ENCODE assay signal across 8 cellular contexts in genomic region chr7:7639421-7639820, GRCh38. TPM values are rescaled to one million over a fixed set of nuclear protein-coding genes. Genes with fewer than 3 reads are reported as not detected.
DNase-seq lines count a peak whose midpoint lies in the region; ATAC-seq and TF ChIP-seq lines count a peak whose summit lies in the region.

No MANE protein-coding gene starts in this region.

- H3K4me3 ChIP-seq in AG04450 (ENCODE audit: low read depth, low read length) = peak overlapping the region; percentile 100
- peak overlapping the region; percentile 78 for H3K4me3 ChIP-seq in IMR-90 (ENCODE audit: insufficient read depth, low read depth, low read length)
- H3K4me3 ChIP-seq in mammary epithelial cell (replicated peaks in 1 of 3; ENCODE audit: insufficient read depth in 1 of 3, low read depth in 2 of 3, low read length in 3 of 3) = peak overlapping the region; percentile 83 to 97 (median 96)
- peak overlapping the region in 1 of 2 donors; percentile 90 for H3K4me3 ChIP-seq in muscle layer of colon (ENCODE audit: low read depth in 1 of 2, low read length in 2 of 2)

- H2AK9ac ChIP-seq in IMR-90 (replicated peaks; ENCODE audit: low read depth, low read length, poor library complexity) = no peak overlapping the region

- no peak overlapping the region for H4K91ac ChIP-seq in IMR-90 (ENCODE audit: insufficient read depth, low read depth, low read length)

- no peak overlapping the region for H3K18ac ChIP-seq in IMR-90 (ENCODE audit: low read depth, low read length)

- H3K36me3 ChIP-seq in IMR-90 (ENCODE audit: control insufficient read depth, insufficient read depth, low read length) (no peaks in the 10 kb centered on the region), mammary epithelial cell (ENCODE audit: insufficient read depth, low read length) (peaks cover 10% of the 10 kb centered on the region), muscle layer of colon (ENCODE audit: insufficient read depth, low read length) (no peaks in the 10 kb centered on the region)

- H3K9me3 ChIP-seq in AG04450 (ENCODE audit: control insufficient read depth, insufficient read depth, low read length) = no peaks in the 10 kb centered on the region
- no peaks in the 10 kb centered on the region for H3K9me3 ChIP-seq in IMR-90 (ENCODE audit: control insufficient read depth, insufficient read depth, low read length)
- no peaks in the 10 kb centered on the region for H3K9me3 ChIP-seq in mammary epithelial cell (replicated peaks; ENCODE audit: insufficient read depth, low read length)
- H3K9me3 ChIP-seq in muscle layer of colon (ENCODE audit: low read length) = no peaks in the 10 kb centered on the region

- H2BK20ac ChIP-seq in IMR-90 (ENCODE audit: low read depth, low read length) = no peak overlapping the region

- H2BK5ac ChIP-seq in IMR-90 (ENCODE audit: low read depth, low read length, poor library complexity, severe bottlenecking) = no peak overlapping the region

- intact Hi-C loops in IMR-90 (cut with micrococcal nuclease) (no loop called here), mammary epithelial cell (cut with micrococcal nuclease) (loop anchor here (1.0 kb wide), 1 partner anchor 45 kb away; no protein-coding TSS in a partner anchor)

- no peaks in the 10 kb centered on the region; the same call in 1 of the 2 replicates for H3K9me1 ChIP-seq in IMR-90 (ENCODE audit: insufficient read depth, low read length)

- peaks cover 13 to 21% of the 10 kb centered on the region in 2 experiments for H3K79me1 ChIP-seq in IMR-90 (ENCODE audit: low read depth in 1 of 2, low read length in 2 of 2)

- no peaks in the 10 kb centered on the region for H3K27me3 ChIP-seq in AG04450 (ENCODE audit: control insufficient read depth, insufficient read depth, low read length)
- no peaks in the 10 kb centered on the region for H3K27me3 ChIP-seq in IMR-90 (ENCODE audit: control insufficient read depth, insufficient read depth, low read length)
- no peaks in the 10 kb centered on the region for H3K27me3 ChIP-seq in mammary epithelial cell (ENCODE audit: insufficient read depth, low read length)
- H3K27me3 ChIP-seq in muscle layer of colon (ENCODE audit: control insufficient read depth in 1 of 2, insufficient read depth in 2 of 2, low read length in 2 of 2) = no peaks in the 10 kb centered on the region

- peak overlapping the region; percentile 56 for H3K4me2 ChIP-seq in IMR-90 (ENCODE audit: low read depth, low read length)
- peak overlapping the region; percentile 87 for H3K4me2 ChIP-seq in mammary epithelial cell (ENCODE audit: insufficient read depth, low read depth, low read length)

- peaks cover 44% of the 10 kb centered on the region for H3K79me2 ChIP-seq in mammary epithelial cell (ENCODE audit: insufficient read depth, low read length)

- H4K20me1 ChIP-seq in IMR-90 (ENCODE audit: insufficient read depth, low read length) = no peaks in the 10 kb centered on the region
- no peaks in the 10 kb centered on the region for H4K20me1 ChIP-seq in mammary epithelial cell (ENCODE audit: insufficient read depth, low read length)

- peak overlapping the region; percentile 49 to 53; a peak in 2 of 4 replicates for H4K8ac ChIP-seq in IMR-90 (ENCODE audit: low read depth in 2 of 2, low read length in 2 of 2)

- ATAC-seq in IMR-90 (ENCODE audit: low read depth) (no peak), GM18520 (IDR thresholded peaks at IDR 0.05; ENCODE audit: unreplicated experiment) (no peak)

- dilution Hi-C loops in IMR-90 (cut with HindIII; ENCODE audit: low sequenced_read_pairs, unreplicated experiment) = no loop called here
- dilution Hi-C loops in mammary epithelial cell (cut with HindIII; ENCODE audit: low sequenced_read_pairs) = no loop called here

- CTCF ChIA-PET in AG04450 (lab: Charles Lee) (interaction anchor here (1.0 to 4.0 kb wide), 6 partner anchors 27 to 550 kb away, joined by 3 to 19 read pairs (median 10); no protein-coding TSS in a partner anchor), IMR-90 (lab: Yijun Ruan, JAX) (no interaction called here), mammary epithelial cell (lab: Charles Lee; ENCODE audit: low non-redundant PET) (no interaction called here)

- peak overlapping the region; percentile 36; the same call in 1 of the 2 replicates for H4K5ac ChIP-seq in IMR-90 (ENCODE audit: low read depth, low read length)

- H3K14ac ChIP-seq in IMR-90 (replicated peaks; ENCODE audit: low read depth, low read length) = no peak overlapping the region

- POLR2A ChIA-PET in AG04450 (lab: Yijun Ruan, JAX) (no interaction called here), IMR-90 (lab: Charles Lee; ENCODE audit: unreplicated experiment) (no interaction called here)

- no peak overlapping the region for H2BK120ac ChIP-seq in IMR-90 (ENCODE audit: low read depth, low read length)

- no peak overlapping the region for H2AK5ac ChIP-seq in IMR-90 (ENCODE audit: low read depth, low read length)

- TSS peak; percentile 62 for BruUV-seq in IMR-90 (replicated peaks; lab: Mats Ljungman, UMichigan)
- no TSS peak for BruUV-seq in mammary epithelial cell (replicated peaks; lab: Mats Ljungman, UMichigan)

- peak overlapping the region; percentile 58; the same call in 1 of the 2 replicates for H3K9ac ChIP-seq in IMR-90 (ENCODE audit: low read depth, low read length)
- H3K9ac ChIP-seq in mammary epithelial cell (ENCODE audit: insufficient read depth, low read length) = peak overlapping the region; percentile 97
- H3K9ac ChIP-seq in muscle layer of colon (ENCODE audit: low read length) = peak overlapping the region; percentile 74

- TF ChIP-seq CTCF in AG04450 (IDR thresholded peaks at IDR 0.05; ENCODE audit: low read depth, low read length) (no peak), IMR-90 (conservative IDR thresholded peaks at IDR 0.05; ENCODE audit: low read depth, low read length) (no peak), mammary epithelial cell (conservative IDR thresholded peaks at IDR 0.05 in 1 of 2, IDR thresholded peaks at IDR 0.05 in 1 of 2; ENCODE audit: extremely low read depth in 1 of 2, insufficient read depth in 1 of 2, low read depth in 1 of 2, low read length in 2 of 2) (no peak)

- WGBS in IMR-90 (ENCODE audit: extremely low coverage in 2 of 2, insufficient read length in 1 of 2), 2 experiments = no CpG with 5 or more reads among the region's 5 CpGs
- 2% methylated on average over 5 of the region's 5 CpGs for WGBS in mammary epithelial cell (ENCODE audit: low coverage, missing lambda C conversion rate)

- H3K27ac ChIP-seq in AG04450 (ENCODE audit: low read depth, low read length) (no peak overlapping the region), IMR-90 (ENCODE audit: insufficient read depth, low read length) (no peak overlapping the region), mammary epithelial cell (ENCODE audit: insufficient read depth, low read depth, low read length) (peak overlapping the region; percentile 94), muscle layer of colon (ENCODE audit: low read depth, low read length) (peak overlapping the region; percentile 38)

- H2BK15ac ChIP-seq in IMR-90 (ENCODE audit: low read depth, low read length) = no peak overlapping the region

- in situ Hi-C loops in IMR-90 (cut with MboI; ENCODE audit: low sequenced_read_pairs) = no loop called here
- in situ Hi-C loops in mammary epithelial cell (cut with MboI; ENCODE audit: low sequenced_read_pairs in 2 of 2) = no loop called here

- TF ChIP-seq POLR2A in IMR-90 (IDR thresholded peaks at IDR 0.05; ENCODE audit: low read depth, low read length) = no peak

- peak overlapping the region; percentile 18; the same call in 1 of the 2 replicates for H3K56ac ChIP-seq in IMR-90 (ENCODE audit: extremely low read depth, insufficient read depth, low read length)

- DNase-seq in AG04450 (ENCODE audit: low read depth, low spot score) (no peak), IMR-90 (no peak), mammary epithelial cell (no peak), NCI-H510A (lab: John Stamatoyannopoulos, UW) (no peak), NCI-H1105 treated with DMSO at 0.1 percent for 48 hours (lab: John Stamatoyannopoulos, UW) (no peak)
- DNase-seq in effector CD4-positive, alpha-beta T cell = no peak

- no peak for TF ChIP-seq RAD21 in IMR-90 (IDR thresholded peaks at IDR 0.05; ENCODE audit: low read length)

- no peaks in the 10 kb centered on the region for H3K4me1 ChIP-seq in IMR-90 (ENCODE audit: control insufficient read depth, insufficient read depth, low read length)
- peaks cover 7% of the 10 kb centered on the region for H3K4me1 ChIP-seq in mammary epithelial cell (ENCODE audit: insufficient read depth, low read length)
- peaks cover 5% of the 10 kb centered on the region for H3K4me1 ChIP-seq in muscle layer of colon (ENCODE audit: insufficient read depth, low read length)

- 0 out of 2 replicates have a peak overlapping the region, but pooled peaks have one; percentile 17 for H3K23ac ChIP-seq in IMR-90 (ENCODE audit: low read depth, low read length)

- H3K4ac ChIP-seq in IMR-90 (ENCODE audit: low read depth, low read length) = no peak overlapping the region

- peak overlapping the region; percentile 96 for H2AFZ ChIP-seq in IMR-90 (replicated peaks; ENCODE audit: low read length, poor library complexity)
- H2AFZ ChIP-seq in mammary epithelial cell (ENCODE audit: low read depth, low read length) = peak overlapping the region; percentile 99

TF ChIP-seq in IMR-90, 13 proteins besides CTCF, POLR2A, EP300 and RAD21 (continues in another document):
- TF ChIP-seq RFX5 (IDR thresholded peaks at IDR 0.05; ENCODE audit: low read depth, low read length) (no peak), CHD1 (IDR thresholded peaks at IDR 0.05; ENCODE audit: low read depth, low read length) (no peak), BHLHE40 (IDR thresholded peaks at IDR 0.05; ENCODE audit: low read depth, low read length) (no peak), RCOR1 (IDR thresholded peaks at IDR 0.05; ENCODE audit: insufficient replicate concordance, low read length) (no peak), USF2 (IDR thresholded peaks at IDR 0.05; ENCODE audit: low read depth, low read length) (no peak), SMC3 (IDR thresholded peaks at IDR 0.05; ENCODE audit: low read depth, low read length) (no peak), MAFK (IDR thresholded peaks at IDR 0.05; ENCODE audit: low read depth, low read length) (no peak), NFE2L2 (IDR thresholded peaks at IDR 0.05; ENCODE audit: low read depth, low read length) (no peak)

RNA-seq across cellular contexts. Expression of gene UMAD1, which starts 1.1 kb away (rescaled TPM):
- 16.5 and 22.8 TPM in 2 replicates for polyA plus RNA-seq in AG04450 (2011; rRNA removed)
- polyA minus RNA-seq in AG04450 (2011; rRNA and poly(A)+ RNA removed) = 9.1 and 9.4 TPM in 2 replicates
- 5.2 and 9.2 TPM in 2 replicates for total RNA-seq in IMR-90 (2012; rRNA removed)
- 7.6 and 8.4 TPM in 2 replicates for polyA plus RNA-seq in IMR-90 (2012; rRNA removed)
- polyA plus RNA-seq in IMR-90 (2012; cell fraction: cytosol; rRNA removed) = 3.5 and 4.7 TPM in 2 replicates
- 1.0 and 5.6 TPM in 2 replicates for polyA plus RNA-seq in IMR-90 (2012; cell fraction: nucleus; rRNA removed; ENCODE audit: low replicate concordance)
- total RNA-seq in mammary epithelial cell = 10 to 100 TPM; 12.0 to 12.7 TPM
- 11.5 TPM for polyA plus RNA-seq in mammary epithelial cell
- polyA minus RNA-seq in mammary epithelial cell = 3.1 TPM

Comparison
In these comparisons a context has a peak if more than half of its experiments do, and no peak if none do; other contexts are left out.
1. H3K27ac ChIP-seq: peak in mammary epithelial cell (single experiment) and muscle layer of colon (single experiment); none in AG04450 (single experiment) and IMR-90 (single experiment).
2. Peak in every context shown above with its lines, with median percentiles within 50 percentile points of each other: H3K9ac ChIP-seq.